12 cellular contexts compared by ENCODE assay signal in the genomic region with DNA sequence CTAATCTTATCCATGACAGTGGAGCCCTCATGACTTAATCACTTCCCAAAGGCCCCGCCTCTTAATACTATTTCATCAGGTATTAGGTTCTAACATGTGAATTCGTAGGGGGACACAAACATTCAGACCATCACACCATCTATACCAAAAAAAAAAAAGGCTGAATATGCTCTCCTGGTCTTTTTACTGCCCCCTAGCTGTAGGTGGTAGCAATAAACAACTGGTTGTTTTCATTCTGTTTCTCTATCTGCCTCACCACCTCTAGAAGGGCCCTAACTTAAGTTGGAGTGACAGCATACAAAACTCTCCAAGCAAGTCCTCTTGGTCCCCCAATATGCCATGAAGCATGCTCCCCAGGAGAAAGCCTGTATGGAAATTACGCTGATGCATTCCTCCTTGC.
DNase-seq lines count a peak whose midpoint lies in the region; ATAC-seq, FAIRE-seq and TF ChIP-seq lines count a peak whose summit lies in the region.
"Had no signal": no experiment of that assay in that cellular context is flagged by ENCODE, and none has a peak within 500 bp of the region (broad histone marks: within the 10 kb centered on the region; RNA-seq: fewer than 3 reads in every experiment).

No MANE protein-coding gene starts in this region.

- no peak overlapping the region for H3K27ac ChIP-seq in CD8-positive, alpha-beta T cell (ENCODE audit: low read depth, low read length)
- H3K27ac ChIP-seq in mammary epithelial cell (ENCODE audit: insufficient read depth, low read depth, low read length): no peak overlapping the region

- H3K36me3 Mint-ChIP-seq in CD8-positive, alpha-beta T cell: no peaks in the 10 kb centered on the region

- H3K4me1 Mint-ChIP-seq in CD8-positive, alpha-beta T cell (ENCODE audit: low read depth): no peaks in the 10 kb centered on the region
- H3K4me1 Mint-ChIP-seq: activated CD4-positive, alpha-beta T cell treated with anti-CD3 and anti-CD28 coated beads, Interleukin-2, amount 10 ng/mL, durations not matched to agents 7 days and 5 days had no signal

- H3K36me3 ChIP-seq in CD8-positive, alpha-beta T cell (ENCODE audit: insufficient read depth, low read length): no peaks in the 10 kb centered on the region
- H3K36me3 ChIP-seq in mammary epithelial cell (ENCODE audit: insufficient read depth, low read length): no peaks in the 10 kb centered on the region

- no peaks in the 10 kb centered on the region for H3K9me3 ChIP-seq in CD8-positive, alpha-beta T cell (ENCODE audit: low read length)
- H3K9me3 ChIP-seq in mammary epithelial cell (replicated peaks; ENCODE audit: insufficient read depth, low read length): no peaks in the 10 kb centered on the region

- H2AFZ ChIP-seq in mammary epithelial cell (ENCODE audit: low read depth, low read length): no peak overlapping the region

- no peaks in the 10 kb centered on the region for H3K9me3 Mint-ChIP-seq in CD8-positive, alpha-beta T cell
- H3K9me3 Mint-ChIP-seq: activated CD4-positive, alpha-beta T cell treated with anti-CD3 and anti-CD28 coated beads, Interleukin-2, amount 10 ng/mL, durations not matched to agents 7 days and 5 days had no signal

- H3K4me3 ChIP-seq in CD8-positive, alpha-beta T cell (ENCODE audit: low read depth, low read length): no peak overlapping the region
- H3K4me3 ChIP-seq in mammary epithelial cell (replicated peaks in 1 of 3; ENCODE audit: insufficient read depth in 1 of 3, low read depth in 2 of 3, low read length in 3 of 3): no peak overlapping the region

- DNase-seq in CD8-positive, alpha-beta T cell: no peak
- peak; percentile 1 for DNase-seq in GM19239 (ENCODE audit: insufficient read length, low spot score)
- DNase-seq in mammary epithelial cell: peak; percentile 3
- no peak for DNase-seq in anterior cingulate cortex (lab: John Stamatoyannopoulos, UW)
- DNase-seq in activated CD4-positive, CD25-positive, alpha-beta regulatory T cell (lab: John Stamatoyannopoulos, UW): no peak
- DNase-seq in SK-N-DZ (ENCODE audit: low spot score): no peak
- DNase-seq: activated CD4-positive, alpha-beta T cell treated with anti-CD3 and anti-CD28 coated beads, Interleukin-2, amount 10 ng/mL, durations not matched to agents 7 days and 5 days; central memory CD4-positive, alpha-beta T cell; NCI-H524; right cardiac atrium had no signal

- no peak overlapping the region for H3K27ac Mint-ChIP-seq in CD8-positive, alpha-beta T cell
- H3K27ac Mint-ChIP-seq: activated CD4-positive, alpha-beta T cell treated with anti-CD3 and anti-CD28 coated beads, Interleukin-2, amount 10 ng/mL, durations not matched to agents 7 days and 5 days had no signal

- BruUV-seq in mammary epithelial cell (replicated peaks; lab: Mats Ljungman, UMichigan): no TSS peak

- dilution Hi-C loops in mammary epithelial cell (cut with HindIII; ENCODE audit: low sequenced_read_pairs): no loop called here

- intact Hi-C loops in CD8-positive, alpha-beta T cell (cut with DNase I, micrococcal nuclease): no loop called here
- intact Hi-C loops in mammary epithelial cell (cut with micrococcal nuclease): no loop called here

- H3K79me2 ChIP-seq in mammary epithelial cell (ENCODE audit: insufficient read depth, low read length): no peaks in the 10 kb centered on the region

- POLR2A ChIA-PET in CD8-positive, alpha-beta T cell (lab: Charles Lee): no interaction called here

- ATAC-seq in CD8-positive, alpha-beta T cell: no peak
- ATAC-seq in HG03575 (IDR thresholded peaks at IDR 0.05; ENCODE audit: extremely low read depth, insufficient number of reproducible peaks, low FRiP score, unreplicated experiment) (peak; percentile 47), HG03460 (IDR thresholded peaks at IDR 0.05; ENCODE audit: unreplicated experiment) (no peak)
- ATAC-seq: right cardiac atrium had no signal

- TF ChIP-seq CTCF in CD8-positive, alpha-beta T cell (IDR thresholded peaks at IDR 0.05): peak; percentile 12
- TF ChIP-seq CTCF in mammary epithelial cell (conservative IDR thresholded peaks at IDR 0.05 in 1 of 2, IDR thresholded peaks at IDR 0.05 in 1 of 2; ENCODE audit: extremely low read depth in 1 of 2, insufficient read depth in 1 of 2, low read depth in 1 of 2, low read length in 2 of 2): peak; percentile 40 to 43

- no peaks in the 10 kb centered on the region for H3K4me1 ChIP-seq in CD8-positive, alpha-beta T cell (ENCODE audit: insufficient read depth, low read length)
- H3K4me1 ChIP-seq in mammary epithelial cell (ENCODE audit: insufficient read depth, low read length): no peaks in the 10 kb centered on the region

- H3K4me3 Mint-ChIP-seq in CD8-positive, alpha-beta T cell: no peak overlapping the region
- H3K4me3 Mint-ChIP-seq: activated CD4-positive, alpha-beta T cell treated with anti-CD3 and anti-CD28 coated beads, Interleukin-2, amount 10 ng/mL, durations not matched to agents 7 days and 5 days had no signal

- peaks cover 11% of the 10 kb centered on the region for H3K27me3 Mint-ChIP-seq in CD8-positive, alpha-beta T cell (ENCODE audit: low read depth)
- H3K27me3 Mint-ChIP-seq: activated CD4-positive, alpha-beta T cell treated with anti-CD3 and anti-CD28 coated beads, Interleukin-2, amount 10 ng/mL, durations not matched to agents 7 days and 5 days had no signal

- WGBS in mammary epithelial cell (ENCODE audit: low coverage, missing lambda C conversion rate): 36% methylated on average over 3 of the region's 3 CpGs

- no peaks in the 10 kb centered on the region for H3K27me3 ChIP-seq in CD8-positive, alpha-beta T cell (ENCODE audit: insufficient read depth, low read length)
- H3K27me3 ChIP-seq in mammary epithelial cell (ENCODE audit: insufficient read depth, low read length): peaks cover 2% of the 10 kb centered on the region

- CTCF ChIA-PET in CD8-positive, alpha-beta T cell (lab: Charles Lee): no interaction called here
- CTCF ChIA-PET in mammary epithelial cell (lab: Charles Lee; ENCODE audit: low non-redundant PET): no interaction called here

- no peaks in the 10 kb centered on the region for H4K20me1 ChIP-seq in mammary epithelial cell (ENCODE audit: insufficient read depth, low read length)

- no peak overlapping the region for H3K9ac ChIP-seq in mammary epithelial cell (ENCODE audit: insufficient read depth, low read length)

- in situ Hi-C loops in mammary epithelial cell (cut with MboI; ENCODE audit: low sequenced_read_pairs in 2 of 2): no loop called here

- no peak overlapping the region for H3K4me2 ChIP-seq in mammary epithelial cell (ENCODE audit: insufficient read depth, low read depth, low read length)

- peak; percentile 69 for FAIRE-seq in GM19239 (lab: Jason Lieb, UNC)

Comparison
In these comparisons a context has a peak if more than half of its experiments do, and no peak if none do; other contexts are left out.
1. DNase-seq: peak in GM19239 (single experiment) and mammary epithelial cell (single experiment); none in CD8-positive, alpha-beta T cell (0 of 7), anterior cingulate cortex (0 of 58), activated CD4-positive, CD25-positive, alpha-beta regulatory T cell (0 of 4) and SK-N-DZ (single experiment).